In genomic region chr2:173962583-173963110, GRCh38 we compare ENCODE assay signal across 1 cellular context.
TF ChIP-seq lines count a peak whose summit lies in the region.

No MANE protein-coding gene starts in this region.

TF ChIP-seq in K562, 482 proteins besides CTCF, POLR2A, EP300 and RAD21 (continued from another document):
- 0 out of 2 replicates have a peak, but pooled peaks have one; percentile 26 for TF ChIP-seq BRD4 (IDR thresholded peaks at IDR 0.05)
- TF ChIP-seq TAF1 (IDR thresholded peaks at IDR 0.05; ENCODE audit: control insufficient read depth, extremely low read depth, insufficient read depth, low read length, severe bottlenecking) = no peak
- peak; percentile 93 for TF ChIP-seq PRDM10 (IDR thresholded peaks at IDR 0.05; ENCODE audit: partially characterized antibody)
- no peak for TF ChIP-seq ZSCAN32 (CRISPR knock-in tag; IDR thresholded peaks at IDR 0.05)
- no peak for TF ChIP-seq ZNF12 (CRISPR knock-in tag; IDR thresholded peaks at IDR 0.05)
- no peak for TF ChIP-seq NCOA2 (IDR thresholded peaks at IDR 0.05; ENCODE audit: partially characterized antibody in 2 of 2)
- TF ChIP-seq BRD9 (IDR thresholded peaks at IDR 0.05; ENCODE audit: low read depth, partially characterized antibody) = peak; percentile 61
- TF ChIP-seq RBM15 (IDR thresholded peaks at IDR 0.05; ENCODE audit: insufficient read depth, low read length) = no peak
- TF ChIP-seq RB1 (IDR thresholded peaks at IDR 0.05; ENCODE audit: low read depth) = no peak
TF ChIP-seq in K562: peak in this region for 6.
